In the genomic region with DNA sequence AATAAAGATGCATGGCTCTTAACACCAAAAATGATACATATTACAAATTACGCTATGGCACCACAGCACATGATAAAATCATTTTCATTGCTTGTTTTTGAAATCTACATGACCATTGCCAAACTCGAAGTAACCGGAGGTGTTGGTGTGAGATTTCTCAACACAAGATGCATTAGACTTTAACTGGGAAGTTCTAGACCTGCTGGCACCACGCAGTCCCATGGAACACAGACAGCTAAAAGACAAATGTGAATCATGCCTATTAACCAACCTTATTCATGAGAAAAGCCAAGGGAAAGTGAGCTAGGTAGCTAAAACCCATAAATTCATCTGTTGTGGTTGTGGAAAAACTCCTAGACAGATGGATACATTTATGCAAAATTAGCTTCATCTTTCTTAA, we compare ENCODE assay signal across 27 cellular contexts.
A peak's percentile ranks its signal among the peaks of the same experiment; 100 is the strongest.
DNase-seq lines count a peak whose midpoint lies in the region; ATAC-seq and TF ChIP-seq lines count a peak whose summit lies in the region.
"Had no signal": no experiment of that assay in that cellular context is flagged by ENCODE, and none has a peak within 500 bp of the region (broad histone marks: within the 10 kb centered on the region; RNA-seq: fewer than 3 reads in every experiment).

No MANE protein-coding gene starts in this region.

- no peak for TF ChIP-seq CTCF in tibial artery (IDR thresholded peaks at IDR 0.05)

- H3K27me3 Mint-ChIP-seq in activated naive CD8-positive, alpha-beta T cell: no peaks in the 10 kb centered on the region
- H3K27me3 Mint-ChIP-seq in activated naive CD8-positive, alpha-beta T cell treated with anti-CD3 and anti-CD28 coated beads for 36 hours: no peaks in the 10 kb centered on the region
- H3K27me3 Mint-ChIP-seq: activated CD4-positive, alpha-beta memory T cell treated with anti-CD3 and anti-CD28 coated beads for 36 hours; CD4-positive, alpha-beta memory T cell; IgD-negative memory B cell had no signal

- H3K9me3 ChIP-seq in adipocyte (ENCODE audit: control insufficient read depth, low read length) (no peaks in the 10 kb centered on the region), muscle layer of duodenum (ENCODE audit: control insufficient read depth in 1 of 2, low read length in 2 of 2) (no peaks in the 10 kb centered on the region), tibial artery (no peaks in the 10 kb centered on the region), MG63 (no peaks in the 10 kb centered on the region)
- H3K9me3 ChIP-seq: heart right ventricle, lower lobe of right lung, prostate gland, tibial nerve had no signal

- H3K36me3 Mint-ChIP-seq in activated naive CD8-positive, alpha-beta T cell: peaks cover 38% of the 10 kb centered on the region
- H3K36me3 Mint-ChIP-seq in activated naive CD8-positive, alpha-beta T cell treated with anti-CD3 and anti-CD28 coated beads for 36 hours: peaks cover 75% of the 10 kb centered on the region

- H3K4me3 Mint-ChIP-seq in activated naive CD8-positive, alpha-beta T cell: no peak overlapping the region
- no peak overlapping the region for H3K4me3 Mint-ChIP-seq in activated naive CD8-positive, alpha-beta T cell treated with anti-CD3 and anti-CD28 coated beads for 36 hours
- H3K4me3 Mint-ChIP-seq: activated CD4-positive, alpha-beta memory T cell treated with anti-CD3 and anti-CD28 coated beads for 36 hours; IgD-negative memory B cell; neural progenitor cell had no signal

- DNase-seq in activated naive CD8-positive, alpha-beta T cell treated with anti-CD3 and anti-CD28 coated beads for 36 hours: no peak
- no peak for DNase-seq in adipocyte (ENCODE audit: low read depth)
- DNase-seq in tibial artery: no peak
- DNase-seq in MG63: no peak
- DNase-seq in activated gamma-delta T cell (lab: John Stamatoyannopoulos, UW): no peak
- DNase-seq: activated CD4-positive, alpha-beta memory T cell treated with anti-CD3 and anti-CD28 coated beads for 36 hours; activated CD8-positive, alpha-beta memory T cell treated with anti-CD3 and anti-CD28 coated beads, Interleukin-2, amount 50 U/mL, for 4 hours; activated effector memory CD4-positive, alpha-beta T cell treated with anti-CD3 and anti-CD28 coated beads, Interleukin-2, amount 50 U/mL, for 16 hours; AML-193; CD4-positive, alpha-beta memory T cell; effector CD4-positive, alpha-beta T cell; foreskin fibroblast; heart right ventricle; lower lobe of right lung; NCI-H1417; NCI-H2029 treated with DMSO at 0.1 percent for 48 hours; NCI-H2227 treated with DMSO at 0.1 percent for 48 hours; SIG-M5; stimulated activated naive CD4-positive, alpha-beta T cell treated with Interleukin-2 at 50 U/mL for 16 hours had no signal

- no peaks in the 10 kb centered on the region for H3K9me3 Mint-ChIP-seq in activated naive CD8-positive, alpha-beta T cell (ENCODE audit: low read depth)
- H3K9me3 Mint-ChIP-seq in activated naive CD8-positive, alpha-beta T cell treated with anti-CD3 and anti-CD28 coated beads for 36 hours: peaks cover 6% of the 10 kb centered on the region
- H3K9me3 Mint-ChIP-seq: CD4-positive, alpha-beta memory T cell; IgD-negative memory B cell; neural progenitor cell had no signal

- ATAC-seq in HG03520 (IDR thresholded peaks at IDR 0.05; ENCODE audit: unreplicated experiment): no peak
- ATAC-seq: GM12878, heart right ventricle, lower lobe of right lung had no signal

- H3K27me3 ChIP-seq in adipocyte (replicated peaks; ENCODE audit: control insufficient read depth, insufficient read depth, low read length) (no peaks in the 10 kb centered on the region), muscle layer of duodenum (ENCODE audit: low read depth, low read length) (no peaks in the 10 kb centered on the region), tibial artery (no peaks in the 10 kb centered on the region), MG63 (no peaks in the 10 kb centered on the region)
- H3K27me3 ChIP-seq: heart right ventricle, neural progenitor cell, tibial nerve had no signal

- peak overlapping the region; percentile 59 for H3K27ac ChIP-seq in muscle layer of duodenum (ENCODE audit: low read length)
- H3K27ac ChIP-seq in tibial artery: peak overlapping the region; percentile 69 to 78
- H3K27ac ChIP-seq: lower lobe of right lung, neural progenitor cell had no signal

- H3K4me1 ChIP-seq in adipocyte (ENCODE audit: control insufficient read depth, insufficient read depth, low read length) (peaks cover 58% of the 10 kb centered on the region), muscle layer of duodenum (ENCODE audit: control insufficient read depth in 1 of 2, insufficient read depth in 2 of 2, low read length in 2 of 2) (peaks cover 4 to 35% of the 10 kb centered on the region in 2 donors), tibial artery (peaks cover 0 to 99% (median 65%) of the 10 kb centered on the region in 4 donors)

- intact Hi-C loops in tibial artery (cut with DNase I; ENCODE audit: low total_unique reads): no loop called here

- H3K9ac ChIP-seq in adipocyte (ENCODE audit: low read length): peak overlapping the region; percentile 77
- H3K9ac ChIP-seq: neural progenitor cell had no signal

- peak overlapping the region; percentile 62 for H3K27ac Mint-ChIP-seq in activated naive CD8-positive, alpha-beta T cell
- no peak overlapping the region for H3K27ac Mint-ChIP-seq in activated naive CD8-positive, alpha-beta T cell treated with anti-CD3 and anti-CD28 coated beads for 36 hours
- H3K27ac Mint-ChIP-seq: neural progenitor cell had no signal

- H3K4me3 ChIP-seq in adipocyte (ENCODE audit: low read length): no peak overlapping the region
- H3K4me3 ChIP-seq in muscle layer of duodenum (ENCODE audit: low read depth in 1 of 2, low read length in 2 of 2): no peak overlapping the region
- no peak overlapping the region for H3K4me3 ChIP-seq in tibial artery
- H3K4me3 ChIP-seq in MG63: no peak overlapping the region
- H3K4me3 ChIP-seq: GM12878, heart right ventricle, lower lobe of right lung, neural progenitor cell, prostate gland, tibial nerve had no signal

- peaks cover 38% of the 10 kb centered on the region for H3K36me3 ChIP-seq in adipocyte (ENCODE audit: control insufficient read depth, insufficient read depth, low read length, severe bottlenecking)
- peaks cover 31 to 41% of the 10 kb centered on the region in 2 donors for H3K36me3 ChIP-seq in muscle layer of duodenum (ENCODE audit: control insufficient read depth in 1 of 2, insufficient read depth in 2 of 2, low read length in 2 of 2)
- H3K36me3 ChIP-seq in tibial artery: peaks cover 4 to 33% (median 21%) of the 10 kb centered on the region in 3 donors
- peaks cover 27% of the 10 kb centered on the region for H3K36me3 ChIP-seq in MG63
- H3K36me3 ChIP-seq: neural progenitor cell, prostate gland had no signal

- H3K4me1 Mint-ChIP-seq in activated naive CD8-positive, alpha-beta T cell (ENCODE audit: low read depth): peaks cover 74% of the 10 kb centered on the region
- peaks cover 63% of the 10 kb centered on the region for H3K4me1 Mint-ChIP-seq in activated naive CD8-positive, alpha-beta T cell treated with anti-CD3 and anti-CD28 coated beads for 36 hours
